ENCODE assay signal across 9 cellular contexts in genomic region chr15:51971353-51972133, GRCh38. TPM values are rescaled to one million over a fixed set of nuclear protein-coding genes. Genes with fewer than 3 reads are reported as not detected.
A peak's percentile ranks its signal among the peaks of the same experiment; 100 is the strongest.
DNase-seq lines count a peak whose midpoint lies in the region; ATAC-seq, FAIRE-seq and TF ChIP-seq lines count a peak whose summit lies in the region.
"Had no signal": no experiment of that assay in that cellular context is flagged by ENCODE, and none has a peak within 500 bp of the region (broad histone marks: within the 10 kb centered on the region; RNA-seq: fewer than 3 reads in every experiment).

TSS of gene LEO1 (minus strand) at chr15:51971778. CDS start at chr15:51971745, 33 bp downstream.

- DNase-seq in AG08396 (ENCODE audit: low spot score): peak; percentile 93
- peak; percentile 97 for DNase-seq in NCI-H2227 (lab: John Stamatoyannopoulos, UW; ENCODE audit: unreplicated experiment)
- DNase-seq in bronchial epithelial cell (ENCODE audit: low read depth): peak; percentile 93
- DNase-seq in inferior parietal cortex (ENCODE audit: extremely low spot score): peak; percentile 97
- peak; percentile 77 to 81 for DNase-seq in stimulated activated CD4-positive, alpha-beta T cell treated with anti-CD3 and anti-CD28 coated beads, Interleukin-12 subunit alpha, Interleukin-12 subunit beta, amount 100 ng/mL, for 24 hours (ENCODE audit: low read depth in 2 of 2)

- peak; percentile 34; the same call in 1 of the 2 replicates for TF ChIP-seq CTCF in WI38 (IDR thresholded peaks at IDR 0.05; ENCODE audit: low read depth, low read length)
- TF ChIP-seq CTCF in bronchial epithelial cell (IDR thresholded peaks at IDR 0.05; ENCODE audit: insufficient read depth, low read length, severe bottlenecking): peak; percentile 47

- ATAC-seq in GM18907 (IDR thresholded peaks at IDR 0.05; ENCODE audit: unreplicated experiment) (peak; percentile 88), HG03159 (IDR thresholded peaks at IDR 0.05; ENCODE audit: unreplicated experiment) (peak; percentile 89)

- no peaks in the 10 kb centered on the region for H3K36me3 ChIP-seq in bronchial epithelial cell (ENCODE audit: control insufficient read depth, insufficient read depth, low read length)

- no peaks in the 10 kb centered on the region for H3K27me3 ChIP-seq in bronchial epithelial cell (ENCODE audit: control insufficient read depth, insufficient read depth, low read length)

- FAIRE-seq in bronchial epithelial cell (lab: Jason Lieb, UNC): peak; percentile 62
- FAIRE-seq: endometrium had no signal

- H3K4me3 ChIP-seq in WI38 (ENCODE audit: low read depth, low read length) (peak within 1 kb of the TSS; percentile 93), bronchial epithelial cell (ENCODE audit: low read depth, low read length) (peak within 1 kb of the TSS; percentile 89)

RNA-seq across cellular contexts. Expression of gene LEO1, which starts in this region (rescaled TPM):
- 21.9 and 41.2 TPM in 2 replicates for total RNA-seq in bronchial epithelial cell

Comparison
In these comparisons a context has a peak if more than half of its experiments do, and no peak if none do; other contexts are left out.
1. Peak in every context shown above with its lines: DNase-seq, ATAC-seq and H3K4me3 ChIP-seq.